In genomic region chr1:172973424-172973823, GRCh38 we compare ENCODE assay signal across 18 cellular contexts.
"Had no signal": no experiment of that assay in that cellular context is flagged by ENCODE, and none has a peak within 500 bp of the region (broad histone marks: within the 10 kb centered on the region; RNA-seq: fewer than 3 reads in every experiment).

No MANE protein-coding gene starts in this region.

- H3K27me3 ChIP-seq: brain microvascular endothelial cell, gastrocnemius medialis, heart right ventricle, neutrophil had no signal

- H3K9me3 ChIP-seq: gastrocnemius medialis, heart right ventricle, neutrophil, SK-N-SH had no signal

- H3K4me1 ChIP-seq: gastrocnemius medialis, heart right ventricle had no signal

- H3K36me3 ChIP-seq: brain microvascular endothelial cell, gastrocnemius medialis, heart right ventricle, neutrophil had no signal

- H3K4me3 ChIP-seq: gastrocnemius medialis, heart right ventricle, skin epidermis had no signal

- H3K4me2 ChIP-seq: SK-N-SH had no signal

- DNase-seq: activated CD4-positive, alpha-beta memory T cell treated with anti-CD3 and anti-CD28 coated beads for 36 hours; activated CD4-positive, alpha-beta T cell treated with anti-CD3 and anti-CD28 coated beads for 36 hours; activated CD8-positive, alpha-beta memory T cell treated with anti-CD3 and anti-CD28 coated beads, Interleukin-2, amount 10 ng/mL, durations not matched to agents 7 days and 5 days; activated effector memory CD4-positive, alpha-beta T cell treated with Interleukin-2 at 50 U/mL for 16 hours; activated naive CD4-positive, alpha-beta T cell treated with anti-CD3 and anti-CD28 coated beads, Interleukin-2, amount 50 U/mL, for 16 hours; activated T-cell treated with anti-CD3 and anti-CD28 coated beads, Interleukin-2, amount 50 U/mL, for 24 hours; brain microvascular endothelial cell; cortex of kidney; effector CD4-positive, alpha-beta T cell; gastrocnemius medialis; heart right ventricle; natural killer cell; right cardiac atrium; SK-N-SH; stimulated activated CD4-positive, alpha-beta T cell treated with anti-CD3 and anti-CD28 coated beads, Interleukin-4, amount 100 ng/mL, for 24 hours; stimulated activated naive CD4-positive, alpha-beta T cell had no signal

- ATAC-seq: activated CD4-positive, alpha-beta T cell treated with anti-CD3 and anti-CD28 coated beads for 36 hours; activated CD8-positive, alpha-beta memory T cell treated with anti-CD3 and anti-CD28 coated beads, Interleukin-2, amount 10 ng/mL, durations not matched to agents 7 days and 5 days; gastrocnemius medialis; heart right ventricle; natural killer cell had no signal

- H3K27ac ChIP-seq: brain microvascular endothelial cell, gastrocnemius medialis, heart right ventricle, neutrophil had no signal
